Comparison of ENCODE assay signal across 20 cellular contexts in genomic region chr16:49345829-49346228, GRCh38. TPM values are rescaled to one million over a fixed set of nuclear protein-coding genes. Genes with fewer than 3 reads are reported as not detected.
DNase-seq lines count a peak whose midpoint lies in the region; ATAC-seq and TF ChIP-seq lines count a peak whose summit lies in the region.
"Had no signal": no experiment of that assay in that cellular context is flagged by ENCODE, and none has a peak within 500 bp of the region (broad histone marks: within the 10 kb centered on the region; RNA-seq: fewer than 3 reads in every experiment).

No MANE protein-coding gene starts in this region.

- H3K9me2 ChIP-seq in GM23338 (ENCODE audit: insufficient read depth), result no peaks in the 10 kb centered on the region

- H3K27ac ChIP-seq in GM23338 (ENCODE audit: low read depth) (no peak overlapping the region), adrenal gland (no peak overlapping the region)
- H3K27ac ChIP-seq: 22Rv1, testis had no signal

- H3K4me3 ChIP-seq in GM23338 (no peak overlapping the region), adrenal gland (no peak overlapping the region)
- H3K4me3 ChIP-seq: testis had no signal

- 23 to 38% (median 27%) methylated on average over 4 of the region's 4 CpGs for WGBS in adrenal gland, 4 donors

- H3K36me3 ChIP-seq in GM23338 (ENCODE audit: insufficient read depth) (no peaks in the 10 kb centered on the region), adrenal gland (replicated peaks in 1 of 2) (no peaks in the 10 kb centered on the region)

- H3K27me3 Mint-ChIP-seq in GM23338 (ENCODE audit: insufficient read depth, low read depth, poor library complexity), result peaks cover 8% of the 10 kb centered on the region
- H3K27me3 Mint-ChIP-seq in activated T-helper 2 cell treated with anti-CD3 and anti-CD28 coated beads, Interferon-gamma antibody, Interleukin-2, Interleukin-4, amounts not matched to agents 10 μg/mL and 5 μg/mL and 100 μg/mL, durations not matched to agents 14 hours and 24 hours and 36 hours (ENCODE audit: low read depth), result peaks cover 1% of the 10 kb centered on the region

- intact Hi-C loops in activated T-helper 2 cell treated with anti-CD3 and anti-CD28 coated beads, Interferon-gamma antibody, Interleukin-2, Interleukin-4, amounts not matched to agents 10 μg/mL and 5 μg/mL and 100 μg/mL, durations not matched to agents 14 hours and 24 hours and 36 hours (cut with micrococcal nuclease), result no loop called here
- intact Hi-C loops in adrenal gland (cut with DNase I), result no loop called here

- no peak overlapping the region for H3K4me3 Mint-ChIP-seq in GM23338
- no peak overlapping the region for H3K4me3 Mint-ChIP-seq in activated T-helper 2 cell treated with anti-CD3 and anti-CD28 coated beads, Interferon-gamma antibody, Interleukin-2, Interleukin-4, amounts not matched to agents 10 μg/mL and 5 μg/mL and 100 μg/mL, durations not matched to agents 14 hours and 24 hours and 36 hours (ENCODE audit: low read depth)
- H3K4me3 Mint-ChIP-seq: activated T-cell treated with anti-CD3 and anti-CD28 coated beads, Interleukin-2, amount 50 U/mL, for 4 hours; CD14-positive monocyte; T-cell had no signal

- H3K27ac Mint-ChIP-seq in GM23338, result no peak overlapping the region
- H3K27ac Mint-ChIP-seq in activated T-helper 2 cell treated with anti-CD3 and anti-CD28 coated beads, Interferon-gamma antibody, Interleukin-2, Interleukin-4, amounts not matched to agents 10 μg/mL and 5 μg/mL and 100 μg/mL, durations not matched to agents 14 hours and 24 hours and 36 hours, result no peak overlapping the region
- H3K27ac Mint-ChIP-seq: CD14-positive monocyte, T-cell had no signal

- no peaks in the 10 kb centered on the region for H3K9me3 ChIP-seq in adrenal gland (replicated peaks in 1 of 3)
- H3K9me3 ChIP-seq: testis had no signal

- H3K4me1 ChIP-seq in GM23338 (ENCODE audit: insufficient read depth) (no peaks in the 10 kb centered on the region; the same call in 1 of the 2 replicates), adrenal gland (replicated peaks in 1 of 2) (no peaks in the 10 kb centered on the region)
- H3K4me1 ChIP-seq: testis had no signal

- peaks cover 4% of the 10 kb centered on the region; the same call in 2 of the 3 replicates for H3K4me1 Mint-ChIP-seq in GM23338
- H3K4me1 Mint-ChIP-seq in activated T-helper 2 cell treated with anti-CD3 and anti-CD28 coated beads, Interferon-gamma antibody, Interleukin-2, Interleukin-4, amounts not matched to agents 10 μg/mL and 5 μg/mL and 100 μg/mL, durations not matched to agents 14 hours and 24 hours and 36 hours (ENCODE audit: low read depth), result no peaks in the 10 kb centered on the region
- H3K4me1 Mint-ChIP-seq: CD14-positive monocyte had no signal

- no peaks in the 10 kb centered on the region for H3K9me3 Mint-ChIP-seq in GM23338
- H3K9me3 Mint-ChIP-seq in activated T-helper 2 cell treated with anti-CD3 and anti-CD28 coated beads, Interferon-gamma antibody, Interleukin-2, Interleukin-4, amounts not matched to agents 10 μg/mL and 5 μg/mL and 100 μg/mL, durations not matched to agents 14 hours and 24 hours and 36 hours, result no peaks in the 10 kb centered on the region
- H3K9me3 Mint-ChIP-seq: activated T-cell treated with anti-CD3 and anti-CD28 coated beads, Interleukin-2, amount 50 U/mL, for 4 hours; CD14-positive monocyte; T-cell had no signal

- H2AFZ ChIP-seq in GM23338, result no peak overlapping the region

- TF ChIP-seq CTCF in GM23338 (conservative IDR thresholded peaks at IDR 0.05; ENCODE audit: low read depth in 2 of 2) (no peak), adrenal gland (IDR thresholded peaks at IDR 0.05) (no peak)

- H3K36me3 Mint-ChIP-seq in GM23338 (ENCODE audit: low read depth), result no peaks in the 10 kb centered on the region
- H3K36me3 Mint-ChIP-seq in activated T-helper 2 cell treated with anti-CD3 and anti-CD28 coated beads, Interferon-gamma antibody, Interleukin-2, Interleukin-4, amounts not matched to agents 10 μg/mL and 5 μg/mL and 100 μg/mL, durations not matched to agents 14 hours and 24 hours and 36 hours (ENCODE audit: low read depth), result no peaks in the 10 kb centered on the region
- H3K36me3 Mint-ChIP-seq: CD14-positive monocyte, T-cell had no signal

- no peaks in the 10 kb centered on the region for H3F3A ChIP-seq in GM23338 (replicated peaks; ENCODE audit: low read depth)

- DNase-seq in DMS 273 (lab: John Stamatoyannopoulos, UW; ENCODE audit: unreplicated experiment), result peak; percentile 46
- DNase-seq in DMS 273 treated with DMSO at 0.1 percent for 48 hours (lab: John Stamatoyannopoulos, UW), result no peak
- peak; percentile 78 for DNase-seq in GM23338 (ENCODE audit: low spot score)
- DNase-seq in RPMI8226, result peak; percentile 66
- DNase-seq in iPS-NIHi7 (ENCODE audit: extremely low spot score), result peak; percentile 78
- DNase-seq in activated T-helper 2 cell treated with anti-CD3 and anti-CD28 coated beads, Interferon-gamma antibody, Interleukin-2, Interleukin-4, amounts not matched to agents 10 μg/mL and 5 μg/mL and 100 μg/mL, durations not matched to agents 14 hours and 24 hours and 36 hours (ENCODE audit: low spot score), result no peak
- no peak for DNase-seq in adrenal gland
- DNase-seq: activated T-cell treated with anti-CD3 and anti-CD28 coated beads, Interleukin-2, amount 50 U/mL, for 4 hours; NCI-H69; T-cell; testis had no signal

- H3K79me2 ChIP-seq in GM23338 (replicated peaks; ENCODE audit: insufficient read depth), result no peaks in the 10 kb centered on the region

- ATAC-seq in GM23338 (peak; percentile 57), GM18861 (IDR thresholded peaks at IDR 0.05; ENCODE audit: unreplicated experiment) (no peak)
- ATAC-seq: activated CD4-positive, CD25-positive, alpha-beta regulatory T cell treated with anti-CD3 and anti-CD28 coated beads, Interleukin-2, amount 50 U/mL, for 24 hours; activated T-cell treated with anti-CD3 and anti-CD28 coated beads, Interleukin-2, amount 50 U/mL, for 4 hours; Panc1; right cardiac atrium; T-cell had no signal

- H3K4me2 ChIP-seq in GM23338, result no peak overlapping the region

- no peaks in the 10 kb centered on the region for H4K20me1 ChIP-seq in GM23338 (replicated peaks; ENCODE audit: insufficient read depth)

- no peak for TF ChIP-seq POLR2A in adrenal gland (IDR thresholded peaks at IDR 0.05)

- H3K27me3 ChIP-seq in GM23338 (ENCODE audit: insufficient read depth) (no peaks in the 10 kb centered on the region), adrenal gland (peaks cover 10% of the 10 kb centered on the region)
- H3K27me3 ChIP-seq: testis had no signal

TF ChIP-seq in GM23338, 12 proteins besides CTCF, POLR2A, EP300 and RAD21:
- TF ChIP-seq POLR2AphosphoS5 (IDR thresholded peaks at IDR 0.05; ENCODE audit: low read depth) (no peak), REST (IDR thresholded peaks at IDR 0.05; ENCODE audit: unreplicated experiment) (peak; percentile 94), STAT1 (IDR thresholded peaks at IDR 0.05; ENCODE audit: unreplicated experiment) (no peak)

RNA-seq across cellular contexts. Expression of gene C16orf78, which starts 27.8 kb away (rescaled TPM):
- total RNA-seq in GM23338 (2014; rRNA removed; shearing (Covaris generic)), result not detected in 2 replicates
- not detected in 2 replicates for polyA plus RNA-seq in GM23338 (2016; fragmentation: Nextera tagmentation; extraction: Ambion mirVana)
- total RNA-seq in activated T-helper 2 cell treated with anti-CD3 and anti-CD28 coated beads, Interferon-gamma antibody, Interleukin-2, Interleukin-4, amounts not matched to agents 10 μg/mL and 5 μg/mL and 100 μg/mL, durations not matched to agents 14 hours and 24 hours and 36 hours, result not detected in 2 replicates
- not detected for total RNA-seq in adrenal gland
- not detected for polyA plus RNA-seq in adrenal gland
- total RNA-seq: activated T-cell treated with anti-CD3 and anti-CD28 coated beads, Interleukin-2, amount 50 U/mL, for 4 hours; frontal cortex; M059J; right cardiac atrium; T-cell had no signal
- polyA plus RNA-seq: CD14-positive monocyte, neural cell, right cardiac atrium had no signal

Comparison
In these comparisons a context has a peak if more than half of its experiments do, and no peak if none do; other contexts are left out.
1. DNase-seq: peak in DMS 273 (single experiment), GM23338 (single experiment), RPMI8226 (single experiment) and iPS-NIHi7 (single experiment); none in DMS 273 treated with DMSO at 0.1 percent for 48 hours (single experiment), activated T-helper 2 cell treated with anti-CD3 and anti-CD28 coated beads, Interferon-gamma antibody, Interleukin-2, Interleukin-4, amounts not matched to agents 10 μg/mL and 5 μg/mL and 100 μg/mL, durations not matched to agents 14 hours and 24 hours and 36 hours (single experiment) and adrenal gland (0 of 7).